11 cellular contexts compared by ENCODE assay signal in genomic region chr2:196262606-196263005, GRCh38.
DNase-seq lines count a peak whose midpoint lies in the region; ATAC-seq, FAIRE-seq and TF ChIP-seq lines count a peak whose summit lies in the region.
"Had no signal": no experiment of that assay in that cellular context is flagged by ENCODE, and none has a peak within 500 bp of the region (broad histone marks: within the 10 kb centered on the region; RNA-seq: fewer than 3 reads in every experiment).

No MANE protein-coding gene starts in this region.

- 87 to 98% methylated on average over 4 to 6 of the region's 9 CpGs for WGBS in mesodermal cell (ENCODE audit: insufficient coverage in 2 of 2), 2 experiments

- H3K27me3 Mint-ChIP-seq in stimulated activated naive CD8-positive, alpha-beta T cell treated with anti-CD3 and anti-CD28 coated beads, Interleukin-15, Interleukin-2, amounts not matched to agents 100 ng/mL and 50 ng/mL, for 24 hours: no peaks in the 10 kb centered on the region
- no peaks in the 10 kb centered on the region for H3K27me3 Mint-ChIP-seq in activated naive CD8-positive, alpha-beta T cell

- no peak for FAIRE-seq in D721Med (lab: Jason Lieb, UNC)

- H3K27ac ChIP-seq in mesodermal cell (ENCODE audit: low read depth, low read length, severe bottlenecking): peak overlapping the region; percentile 80
- H3K27ac ChIP-seq: GM23248 had no signal

- peaks cover 13% of the 10 kb centered on the region for H3K36me3 Mint-ChIP-seq in stimulated activated naive CD8-positive, alpha-beta T cell treated with anti-CD3 and anti-CD28 coated beads, Interleukin-15, Interleukin-2, amounts not matched to agents 100 ng/mL and 50 ng/mL, for 24 hours (ENCODE audit: low read depth)
- no peaks in the 10 kb centered on the region for H3K36me3 Mint-ChIP-seq in activated naive CD8-positive, alpha-beta T cell

- ATAC-seq in stimulated activated naive CD8-positive, alpha-beta T cell treated with anti-CD3 and anti-CD28 coated beads, Interleukin-15, Interleukin-2, amounts not matched to agents 100 U/mL and 50 U/mL, for 24 hours: no peak
- ATAC-seq in HG02798 (IDR thresholded peaks at IDR 0.05; ENCODE audit: poor library complexity, unreplicated experiment) (no peak), mucosa of descending colon (no peak)

- no peak for TF ChIP-seq CTCF in D721Med (IDR thresholded peaks at IDR 0.05; ENCODE audit: insufficient read depth, missing control alignments)
- TF ChIP-seq CTCF in mucosa of descending colon (IDR thresholded peaks at IDR 0.05): no peak

- DNase-seq in stimulated activated naive CD8-positive, alpha-beta T cell treated with anti-CD3 and anti-CD28 coated beads, Interleukin-15, Interleukin-2, amounts not matched to agents 100 U/mL and 50 U/mL, for 24 hours: no peak
- no peak for DNase-seq in stimulated activated CD8-positive, alpha-beta memory T cell treated with anti-CD3 and anti-CD28 coated beads, Interleukin-4, amount 100 ng/mL, for 48 hours
- DNase-seq in D721Med (ENCODE audit: insufficient read length, low spot score) (no peak), mucosa of descending colon (no peak)
- DNase-seq: activated CD4-positive, alpha-beta T cell treated with anti-CD3 and anti-CD28 coated beads for 1 hour; GM23248; nephron progenitor cell had no signal

- H3K36me3 ChIP-seq in mesodermal cell (ENCODE audit: control insufficient read depth, insufficient read depth, low read length): peaks cover 1% of the 10 kb centered on the region
- H3K36me3 ChIP-seq in mucosa of descending colon (ENCODE audit: low read depth): no peaks in the 10 kb centered on the region

- H3K27ac Mint-ChIP-seq in stimulated activated naive CD8-positive, alpha-beta T cell treated with anti-CD3 and anti-CD28 coated beads, Interleukin-15, Interleukin-2, amounts not matched to agents 100 ng/mL and 50 ng/mL, for 24 hours: peak overlapping the region; percentile 93
- peak overlapping the region; percentile 91 for H3K27ac Mint-ChIP-seq in activated naive CD8-positive, alpha-beta T cell
- H3K27ac Mint-ChIP-seq: nephron progenitor cell had no signal

- intact Hi-C loops in mucosa of descending colon (cut with DNase I, micrococcal nuclease): no loop called here

- H3K4me3 ChIP-seq in mesodermal cell (ENCODE audit: extremely low read depth, insufficient read depth, low read length, poor library complexity, severe bottlenecking) (no peak overlapping the region), mucosa of descending colon (no peak overlapping the region)
- H3K4me3 ChIP-seq: GM23248 had no signal

- H3K9me3 ChIP-seq in mesodermal cell (ENCODE audit: control insufficient read depth, low read length): no peaks in the 10 kb centered on the region
- no peaks in the 10 kb centered on the region for H3K9me3 ChIP-seq in mucosa of descending colon

- peaks cover 92% of the 10 kb centered on the region for H3K4me1 Mint-ChIP-seq in stimulated activated naive CD8-positive, alpha-beta T cell treated with anti-CD3 and anti-CD28 coated beads, Interleukin-15, Interleukin-2, amounts not matched to agents 100 ng/mL and 50 ng/mL, for 24 hours (ENCODE audit: low read depth)
- H3K4me1 Mint-ChIP-seq in activated naive CD8-positive, alpha-beta T cell (ENCODE audit: low read depth): peaks cover 87% of the 10 kb centered on the region
- H3K4me1 Mint-ChIP-seq: nephron progenitor cell had no signal

- peak overlapping the region; percentile 82 for H3K4me3 Mint-ChIP-seq in stimulated activated naive CD8-positive, alpha-beta T cell treated with anti-CD3 and anti-CD28 coated beads, Interleukin-15, Interleukin-2, amounts not matched to agents 100 ng/mL and 50 ng/mL, for 24 hours
- peak overlapping the region; percentile 85 for H3K4me3 Mint-ChIP-seq in activated naive CD8-positive, alpha-beta T cell
- H3K4me3 Mint-ChIP-seq: nephron progenitor cell had no signal

- no peaks in the 10 kb centered on the region for H3K9me3 Mint-ChIP-seq in stimulated activated naive CD8-positive, alpha-beta T cell treated with anti-CD3 and anti-CD28 coated beads, Interleukin-15, Interleukin-2, amounts not matched to agents 100 ng/mL and 50 ng/mL, for 24 hours
- peaks cover 4% of the 10 kb centered on the region for H3K9me3 Mint-ChIP-seq in activated naive CD8-positive, alpha-beta T cell (ENCODE audit: low read depth)
- H3K9me3 Mint-ChIP-seq: nephron progenitor cell had no signal

- H3K4me1 ChIP-seq in mesodermal cell (ENCODE audit: control insufficient read depth, insufficient read depth, low read length, poor library complexity, severe bottlenecking) (peaks cover 49% of the 10 kb centered on the region), mucosa of descending colon (ENCODE audit: low read depth) (no peaks in the 10 kb centered on the region)
